8 cellular contexts compared by ENCODE assay signal in genomic region chr5:442335-443238, GRCh38. TPM values are rescaled to one million over a fixed set of nuclear protein-coding genes. Genes with fewer than 3 reads are reported as not detected.
DNase-seq lines count a peak whose midpoint lies in the region; ATAC-seq and TF ChIP-seq lines count a peak whose summit lies in the region.

Gene EXOC3 (plus strand): TSS chr5:443176. CDS start chr5:446206, 3,030 bp downstream.

- peak within 1 kb of the TSS; percentile 83 for H3K27ac ChIP-seq in DND-41 (ENCODE audit: low read length)

- peaks cover 14% of the 10 kb centered on the region for H4K20me1 ChIP-seq in DND-41 (ENCODE audit: insufficient read depth, low read length)

- H3K27me3 ChIP-seq in DND-41 (ENCODE audit: insufficient read depth, low read length, poor library complexity) (no peaks in the 10 kb centered on the region), neuron (ENCODE audit: insufficient read depth, low read length) (no peaks in the 10 kb centered on the region)

- no peaks in the 10 kb centered on the region for H3K9me3 ChIP-seq in DND-41 (ENCODE audit: insufficient read depth, low read length, severe bottlenecking)
- no peaks in the 10 kb centered on the region for H3K9me3 ChIP-seq in neuron (ENCODE audit: low read length)

- peak within 1 kb of the TSS; percentile 79 for H3K9ac ChIP-seq in DND-41 (ENCODE audit: low read depth, low read length)

- DNase-seq in DND-41 (peak; percentile 77), SIG-M5 (lab: John Stamatoyannopoulos, UW) (peak; percentile 15), activated gamma-delta T cell (lab: John Stamatoyannopoulos, UW) (peak; percentile 62), foreskin fibroblast (peak; percentile 76 to 91), stromal cell of bone marrow (ENCODE audit: low read depth) (peak; percentile 45)
- DNase-seq in Jurkat, Clone E6-1 (ENCODE audit: low read depth, low spot score): peak; percentile 44

- H2AFZ ChIP-seq in DND-41 (ENCODE audit: low read depth, low read length) (peak within 1 kb of the TSS; percentile 90), neuron (ENCODE audit: low read depth, low read length) (peak within 1 kb of the TSS; percentile 55)

- ATAC-seq in DND-41 (ENCODE audit: insufficient read depth, low read depth): peak; percentile 89
- peak; percentile 85 for ATAC-seq in GM21619 (IDR thresholded peaks at IDR 0.05; ENCODE audit: unreplicated experiment)

- H3K4me1 ChIP-seq in DND-41 (ENCODE audit: insufficient read depth, low read length) (peaks cover 34% of the 10 kb centered on the region), neuron (ENCODE audit: insufficient read depth, low read length) (peaks cover 44% of the 10 kb centered on the region)

- H3K36me3 ChIP-seq in DND-41 (ENCODE audit: insufficient read depth, low read length) (peaks cover 24% of the 10 kb centered on the region), neuron (ENCODE audit: insufficient read depth, low read length) (peaks cover 13% of the 10 kb centered on the region)

- peak within 1 kb of the TSS; percentile 64 to 100 for H3K4me3 ChIP-seq in DND-41 (ENCODE audit: low read depth in 1 of 2, low read length in 2 of 2)
- peak within 1 kb of the TSS; percentile 96 for H3K4me3 ChIP-seq in Jurkat, Clone E6-1 (ENCODE audit: low read length)
- H3K4me3 ChIP-seq in foreskin fibroblast (ENCODE audit: low read depth in 1 of 2, low read length in 2 of 2): peak within 1 kb of the TSS; percentile 95 to 99
- peak within 1 kb of the TSS; percentile 93 for H3K4me3 ChIP-seq in neuron (ENCODE audit: low read length)

- peak within 1 kb of the TSS; percentile 97 for H3K4me2 ChIP-seq in DND-41 (ENCODE audit: insufficient read depth, low read length)

- TF ChIP-seq CTCF in DND-41 (IDR thresholded peaks at IDR 0.05; ENCODE audit: borderline replicate concordance, extremely low read depth, low read length, poor library complexity, severe bottlenecking): peak; percentile 3
- no peak for TF ChIP-seq CTCF in foreskin fibroblast (IDR thresholded peaks at IDR 0.05; ENCODE audit: low read depth, low read length)

- peaks cover 45% of the 10 kb centered on the region for H3K79me2 ChIP-seq in DND-41 (ENCODE audit: insufficient read depth, low read length)

RNA-seq across cellular contexts. Expression of gene EXOC3, which starts in this region (rescaled TPM):
- polyA plus RNA-seq in Jurkat, Clone E6-1 (2012; ENCODE audit: insufficient read depth, insufficient read length): 62.2 TPM

Comparison
In these comparisons a context has a peak if more than half of its experiments do, and no peak if none do; other contexts are left out.
1. Peak in every context shown above with its lines: DNase-seq, ATAC-seq, H3K4me3 ChIP-seq and H3K27ac ChIP-seq.
2. DNase-seq: peak in every context shown above with its lines; median percentile 84 in foreskin fibroblast; 77 in DND-41; 62 in activated gamma-delta T cell; 45 in stromal cell of bone marrow; 44 in Jurkat, Clone E6-1; 15 in SIG-M5.